8 cellular contexts compared by ENCODE assay signal in genomic region chr12:96070670-96071279, GRCh38. TPM values are rescaled to one million over a fixed set of nuclear protein-coding genes. Genes with fewer than 3 reads are reported as not detected.
DNase-seq lines count a peak whose midpoint lies in the region; ATAC-seq and TF ChIP-seq lines count a peak whose summit lies in the region.

No MANE protein-coding gene starts in this region.

- DNase-seq in GM12865 (ENCODE audit: low read depth): peak; percentile 52
- DNase-seq in Panc1 (ENCODE audit: low read depth, low spot score): no peak
- peak; percentile 83 for DNase-seq in islet precursor cell
- DNase-seq in CD4-positive, alpha-beta memory T cell: no peak
- DNase-seq in esophagus muscularis mucosa (ENCODE audit: extremely low spot score): no peak
- DNase-seq in T-helper 9 cell: no peak

- no peak for TF ChIP-seq EP300 in esophagus muscularis mucosa (IDR thresholded peaks at IDR 0.05)

- ATAC-seq in HG02678 (IDR thresholded peaks at IDR 0.05; ENCODE audit: unreplicated experiment) (peak; percentile 62), Panc1 (peak; percentile 81), HG03196 (IDR thresholded peaks at IDR 0.05; ENCODE audit: unreplicated experiment) (no peak)

- H3K4me1 Mint-ChIP-seq in CD4-positive, alpha-beta memory T cell: peaks cover 2 to 13% (median 9%) of the 10 kb centered on the region in 4 donors

- whole genome bisulfite sequencing in esophagus muscularis mucosa: 65% methylated on average over 7 of the region's 7 CpGs

- H3K27me3 ChIP-seq in Panc1 (ENCODE audit: control insufficient read depth, insufficient read depth, low read length) (no peaks in the 10 kb centered on the region; the same call in 1 of the 2 replicates), esophagus muscularis mucosa (no peaks in the 10 kb centered on the region)
- H3K27me3 ChIP-seq in CD4-positive, alpha-beta memory T cell (ENCODE audit: insufficient read depth, low read length): no peaks in the 10 kb centered on the region

- H3K9me3 Mint-ChIP-seq in CD4-positive, alpha-beta memory T cell: no peaks in the 10 kb centered on the region

- H3K4me3 ChIP-seq in GM12865 (ENCODE audit: low read depth, low read length) (no peak overlapping the region), Panc1 (ENCODE audit: low read depth in 2 of 2, low read length in 2 of 2) (no peak overlapping the region), esophagus muscularis mucosa (no peak overlapping the region)
- no peak overlapping the region for H3K4me3 ChIP-seq in CD4-positive, alpha-beta memory T cell (ENCODE audit: low read length in 2 of 2)

- peaks cover 1% of the 10 kb centered on the region in 2 donors for H3K27me3 Mint-ChIP-seq in CD4-positive, alpha-beta memory T cell

- H3K27ac ChIP-seq in Panc1 (ENCODE audit: low read length): no peak overlapping the region
- no peak overlapping the region for H3K27ac ChIP-seq in CD4-positive, alpha-beta memory T cell (ENCODE audit: low read depth, low read length)
- no peak overlapping the region for H3K27ac ChIP-seq in esophagus muscularis mucosa (replicated peaks in 1 of 4)

- H3K9me3 ChIP-seq in Panc1 (ENCODE audit: control insufficient read depth, insufficient read depth, low read depth, low read length) (no peaks in the 10 kb centered on the region), esophagus muscularis mucosa (no peaks in the 10 kb centered on the region)
- no peaks in the 10 kb centered on the region for H3K9me3 ChIP-seq in CD4-positive, alpha-beta memory T cell (ENCODE audit: control insufficient read depth in 1 of 2, low read length in 2 of 2)

- POLR2A ChIA-PET in Panc1 (lab: Charles Lee): no interaction called here
- POLR2A ChIA-PET in CD4-positive, alpha-beta memory T cell (lab: Charles Lee; ENCODE audit: partially characterized antibody): interaction anchor here (1.4 kb wide), 1 partner anchor 145 kb away, joined by 3 read pairs; no protein-coding TSS in a partner anchor

- no peak overlapping the region for H3K4me3 Mint-ChIP-seq in CD4-positive, alpha-beta memory T cell

- H3K36me3 ChIP-seq in Panc1 (ENCODE audit: control insufficient read depth, insufficient read depth, low read length) (no peaks in the 10 kb centered on the region), esophagus muscularis mucosa (no peaks in the 10 kb centered on the region)
- no peaks in the 10 kb centered on the region for H3K36me3 ChIP-seq in CD4-positive, alpha-beta memory T cell (ENCODE audit: insufficient read depth, low read length)

- peak overlapping the region in 2 of 7 donors; percentile 38 to 63 for H3K27ac Mint-ChIP-seq in CD4-positive, alpha-beta memory T cell

- no TSS peak for BruUV-seq in Panc1 (replicated peaks; lab: Mats Ljungman, UMichigan)

- peak; percentile 1 for TF ChIP-seq CTCF in GM12865 (IDR thresholded peaks at IDR 0.05; ENCODE audit: insufficient read depth, low read depth, low read length, missing control alignments)
- TF ChIP-seq CTCF in Panc1 (IDR thresholded peaks at IDR 0.05): 0 out of 2 replicates have a peak, but pooled peaks have one; percentile 40
- no peak for TF ChIP-seq CTCF in esophagus muscularis mucosa (IDR thresholded peaks at IDR 0.05)

- intact Hi-C loops in Panc1 (cut with micrococcal nuclease; ENCODE audit: unreplicated experiment) (no loop called here), esophagus muscularis mucosa (cut with DNase I) (no loop called here)
- intact Hi-C loops in CD4-positive, alpha-beta memory T cell (cut with micrococcal nuclease): no loop called here

- no peak for TF ChIP-seq POLR2A in esophagus muscularis mucosa (IDR thresholded peaks at IDR 0.05; ENCODE audit: low read depth)

- H3K4me1 ChIP-seq in Panc1 (ENCODE audit: control insufficient read depth, insufficient read depth, low read length) (no peaks in the 10 kb centered on the region), esophagus muscularis mucosa (peaks cover 0 to 10% (median 7%) of the 10 kb centered on the region in 4 donors)
- no peaks in the 10 kb centered on the region for H3K4me1 ChIP-seq in CD4-positive, alpha-beta memory T cell (ENCODE audit: insufficient read depth, low read length)

- in situ Hi-C loops in Panc1 (cut with HindIII; ENCODE audit: low pct_unique_long_range_greater_than_20kb, low sequenced_read_pairs): no loop called here

- H3K36me3 Mint-ChIP-seq in CD4-positive, alpha-beta memory T cell: no peaks in the 10 kb centered on the region

- CTCF ChIA-PET in Panc1 (lab: Charles Lee): interaction anchor here (1.8 kb wide), 1 partner anchor 144 kb away, joined by 6 read pairs; no protein-coding TSS in a partner anchor
- CTCF ChIA-PET in CD4-positive, alpha-beta memory T cell (lab: Charles Lee; ENCODE audit: partially characterized antibody): interaction anchor here (0.9 to 1.2 kb wide), 5 partner anchors 9 to 446 kb away, joined by 3 to 6 read pairs (median 4); no protein-coding TSS in a partner anchor

RNA-seq across cellular contexts. Expression of gene LTA4H, which starts 35.4 kb away (rescaled TPM):
- total RNA-seq in Panc1 (2021; ENCODE audit: unreplicated experiment) (59.6 TPM), esophagus muscularis mucosa (10 to 100 TPM; 47.8 to 75.0 (median 64.5) TPM)
- 50.9 TPM for polyA plus RNA-seq in Panc1 (2012; ENCODE audit: insufficient read length)
- 10 to 100 TPM; 57.7 to 58.2 TPM for total RNA-seq in CD4-positive, alpha-beta memory T cell
- 10 to 100 TPM; 59.3 to 77.6 TPM for polyA plus RNA-seq in CD4-positive, alpha-beta memory T cell

Comparison
In these comparisons a context has a peak if more than half of its experiments do, and no peak if none do; other contexts are left out.
1. DNase-seq: peak in GM12865 (single experiment) and islet precursor cell (single experiment); none in Panc1 (single experiment), CD4-positive, alpha-beta memory T cell (0 of 5), esophagus muscularis mucosa (single experiment) and T-helper 9 cell (single experiment).
2. CTCF ChIP-seq: peak in GM12865 (single experiment) and Panc1 (single experiment); none in esophagus muscularis mucosa (0 of 3).